Comparison of ENCODE assay signal across 9 cellular contexts in the genomic region with DNA sequence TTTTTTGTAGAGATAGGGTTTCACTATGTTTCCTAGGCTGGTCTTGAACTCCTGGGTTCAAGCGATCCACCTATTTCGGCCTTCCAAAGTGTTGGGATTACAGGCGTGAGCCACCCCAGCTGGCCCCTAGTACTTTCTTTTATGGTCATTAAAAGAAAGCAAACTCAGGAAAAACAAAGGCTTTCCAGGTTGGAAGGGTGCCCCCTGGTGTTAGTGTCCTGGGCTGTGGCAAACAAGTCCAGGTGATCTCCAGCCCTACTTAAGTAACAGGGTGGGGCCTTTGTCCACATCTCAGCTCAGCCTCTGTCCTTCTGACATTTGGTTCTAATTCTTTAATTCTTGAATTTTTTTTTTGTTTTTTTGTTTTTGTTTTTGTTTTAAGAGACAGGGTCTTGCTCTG. TPM values are rescaled to one million over a fixed set of nuclear protein-coding genes. Genes with fewer than 3 reads are reported as not detected.
DNase-seq lines count a peak whose midpoint lies in the region; FAIRE-seq and TF ChIP-seq lines count a peak whose summit lies in the region.
"Had no signal": no experiment of that assay in that cellular context is flagged by ENCODE, and none has a peak within 500 bp of the region (broad histone marks: within the 10 kb centered on the region; RNA-seq: fewer than 3 reads in every experiment).

No MANE protein-coding gene starts in this region.

- POLR2A ChIA-PET in HEK293 (lab: Yijun Ruan, JAX): interaction anchor here (2.4 kb wide), 1 partner anchor 33 kb away, joined by 10 read pairs; a partner anchor contains a TSS

- no peaks in the 10 kb centered on the region for H3K9me3 ChIP-seq in HEK293 (ENCODE audit: control insufficient read depth, insufficient read depth, low read depth, low read length)

- H3K4me1 ChIP-seq in HEK293 (ENCODE audit: control insufficient read depth, insufficient read depth, low read length): no peaks in the 10 kb centered on the region

- no peak overlapping the region for H3K27ac ChIP-seq in HEK293 (ENCODE audit: extremely low read depth, low read depth, low read length)

- FAIRE-seq in H54 (lab: Jason Lieb, UNC): no peak

- DNase-seq in CD1c-positive myeloid dendritic cell (ENCODE audit: extremely low spot score) (peak; percentile 38), fibroblast of villous mesenchyme (ENCODE audit: low read depth) (peak; percentile 49), H54 (ENCODE audit: insufficient read length, low spot score) (no peak), HK-2 (ENCODE audit: unreplicated experiment) (no peak), SW480 (ENCODE audit: low spot score) (no peak)
- DNase-seq in activated CD4-positive, alpha-beta T cell treated with anti-CD3 and anti-CD28 coated beads for 48 hours: peak; percentile 50
- DNase-seq in stimulated activated CD4-positive, alpha-beta T cell treated with anti-CD3 and anti-CD28 coated beads, Interleukin-4, amount 100 ng/mL, for 4 hours: peak; percentile 12 to 41

- TF ChIP-seq CTCF in HEK293 (tag by site-specific recombination; IDR thresholded peaks at IDR 0.05) (peak; percentile 60), fibroblast of villous mesenchyme (IDR thresholded peaks at IDR 0.05; ENCODE audit: insufficient read depth, low read depth, low read length) (peak; percentile 56)

- no peak for TF ChIP-seq POLR2A in H54 (IDR thresholded peaks at IDR 0.05; ENCODE audit: low read depth, low read length)

- CTCF ChIA-PET in HEK293 (lab: Yijun Ruan, JAX): interaction anchor here (0.6 to 7.2 kb wide), 37 partner anchors 8 to 1228 kb away, joined by 3 to 58 read pairs (median 5); a partner anchor contains a TSS

- H3K4me3 ChIP-seq in HEK293 (ENCODE audit: low read depth, low read length) (no peak overlapping the region), fibroblast of villous mesenchyme (ENCODE audit: low read depth, low read length) (no peak overlapping the region)

- H3K36me3 ChIP-seq in HEK293 (ENCODE audit: control insufficient read depth in 2 of 2, insufficient read depth in 1 of 2, low read length in 2 of 2): peaks cover 0 to 12% of the 10 kb centered on the region in 2 experiments; a peak in 1 of 3 replicates

TF ChIP-seq in HEK293, 187 proteins besides CTCF, POLR2A, EP300 and RAD21:
- no peak for TF ChIP-seq SCRT1 (tag by site-specific recombination; IDR thresholded peaks at IDR 0.05; ENCODE audit: borderline replicate concordance)
- no peak for TF ChIP-seq ZNF571 (tag by site-specific recombination; IDR thresholded peaks at IDR 0.05)
- no peak for TF ChIP-seq GFI1B (tag by site-specific recombination; IDR thresholded peaks at IDR 0.05)
- TF ChIP-seq, protein P1, sequence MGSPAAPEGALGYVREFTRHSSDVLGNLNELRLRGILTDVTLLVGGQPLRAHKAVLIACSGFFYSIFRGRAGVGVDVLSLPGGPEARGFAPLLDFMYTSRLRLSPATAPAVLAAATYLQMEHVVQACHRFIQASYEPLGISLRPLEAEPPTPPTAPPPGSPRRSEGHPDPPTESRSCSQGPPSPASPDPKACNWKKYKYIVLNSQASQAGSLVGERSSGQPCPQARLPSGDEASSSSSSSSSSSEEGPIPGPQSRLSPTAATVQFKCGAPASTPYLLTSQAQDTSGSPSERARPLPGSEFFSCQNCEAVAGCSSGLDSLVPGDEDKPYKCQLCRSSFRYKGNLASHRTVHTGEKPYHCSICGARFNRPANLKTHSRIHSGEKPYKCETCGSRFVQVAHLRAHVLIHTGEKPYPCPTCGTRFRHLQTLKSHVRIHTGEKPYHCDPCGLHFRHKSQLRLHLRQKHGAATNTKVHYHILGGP (tag by site-specific recombination; IDR thresholded peaks at IDR 0.05): peak; percentile 23; the same call in 1 of the 2 replicates
- TF ChIP-seq ZNF394 (tag by site-specific recombination; IDR thresholded peaks at IDR 0.05; ENCODE audit: borderline replicate concordance): no peak
- no peak for TF ChIP-seq YY2 (tag by site-specific recombination; IDR thresholded peaks at IDR 0.05)
- TF ChIP-seq, protein P2, sequence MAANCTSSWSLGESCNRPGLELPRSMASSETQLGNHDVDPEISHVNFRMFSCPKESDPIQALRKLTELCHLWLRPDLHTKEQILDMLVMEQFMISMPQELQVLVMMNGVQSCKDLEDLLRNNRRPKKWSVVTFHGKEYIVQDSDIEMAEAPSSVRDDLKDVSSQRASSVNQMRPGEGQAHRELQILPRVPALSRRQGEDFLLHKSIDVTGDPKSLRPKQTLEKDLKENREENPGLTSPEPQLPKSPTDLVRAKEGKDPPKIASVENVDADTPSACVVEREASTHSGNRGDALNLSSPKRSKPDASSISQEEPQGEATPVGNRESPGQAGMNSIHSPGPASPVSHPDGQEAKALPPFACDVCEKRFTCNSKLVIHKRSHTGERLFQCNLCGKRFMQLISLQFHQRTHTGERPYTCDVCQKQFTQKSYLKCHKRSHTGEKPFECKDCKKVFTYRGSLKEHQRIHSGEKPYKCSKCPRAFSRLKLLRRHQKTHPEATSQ (tag by site-specific recombination; IDR thresholded peaks at IDR 0.05): no peak
- TF ChIP-seq, protein P3, sequence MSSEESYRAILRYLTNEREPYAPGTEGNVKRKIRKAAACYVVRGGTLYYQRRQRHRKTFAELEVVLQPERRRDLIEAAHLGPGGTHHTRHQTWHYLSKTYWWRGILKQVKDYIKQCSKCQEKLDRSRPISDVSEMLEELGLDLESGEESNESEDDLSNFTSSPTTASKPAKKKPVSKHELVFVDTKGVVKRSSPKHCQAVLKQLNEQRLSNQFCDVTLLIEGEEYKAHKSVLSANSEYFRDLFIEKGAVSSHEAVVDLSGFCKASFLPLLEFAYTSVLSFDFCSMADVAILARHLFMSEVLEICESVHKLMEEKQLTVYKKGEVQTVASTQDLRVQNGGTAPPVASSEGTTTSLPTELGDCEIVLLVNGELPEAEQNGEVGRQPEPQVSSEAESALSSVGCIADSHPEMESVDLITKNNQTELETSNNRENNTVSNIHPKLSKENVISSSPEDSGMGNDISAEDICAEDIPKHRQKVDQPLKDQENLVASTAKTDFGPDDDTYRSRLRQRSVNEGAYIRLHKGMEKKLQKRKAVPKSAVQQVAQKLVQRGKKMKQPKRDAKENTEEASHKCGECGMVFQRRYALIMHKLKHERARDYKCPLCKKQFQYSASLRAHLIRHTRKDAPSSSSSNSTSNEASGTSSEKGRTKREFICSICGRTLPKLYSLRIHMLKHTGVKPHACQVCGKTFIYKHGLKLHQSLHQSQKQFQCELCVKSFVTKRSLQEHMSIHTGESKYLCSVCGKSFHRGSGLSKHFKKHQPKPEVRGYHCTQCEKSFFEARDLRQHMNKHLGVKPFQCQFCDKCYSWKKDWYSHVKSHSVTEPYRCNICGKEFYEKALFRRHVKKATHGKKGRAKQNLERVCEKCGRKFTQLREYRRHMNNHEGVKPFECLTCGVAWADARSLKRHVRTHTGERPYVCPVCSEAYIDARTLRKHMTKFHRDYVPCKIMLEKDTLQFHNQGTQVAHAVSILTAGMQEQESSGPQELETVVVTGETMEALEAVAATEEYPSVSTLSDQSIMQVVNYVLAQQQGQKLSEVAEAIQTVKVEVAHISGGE (tag by site-specific recombination; conservative IDR thresholded peaks at IDR 0.05; ENCODE audit: low read depth): no peak
- TF ChIP-seq ZNF555 (tag by site-specific recombination; conservative IDR thresholded peaks at IDR 0.05): no peak
- TF ChIP-seq ZEB2 (tag by site-specific recombination; IDR thresholded peaks at IDR 0.05): 0 out of 2 replicates have a peak, but pooled peaks have one; percentile 21
- TF ChIP-seq, protein P4, sequence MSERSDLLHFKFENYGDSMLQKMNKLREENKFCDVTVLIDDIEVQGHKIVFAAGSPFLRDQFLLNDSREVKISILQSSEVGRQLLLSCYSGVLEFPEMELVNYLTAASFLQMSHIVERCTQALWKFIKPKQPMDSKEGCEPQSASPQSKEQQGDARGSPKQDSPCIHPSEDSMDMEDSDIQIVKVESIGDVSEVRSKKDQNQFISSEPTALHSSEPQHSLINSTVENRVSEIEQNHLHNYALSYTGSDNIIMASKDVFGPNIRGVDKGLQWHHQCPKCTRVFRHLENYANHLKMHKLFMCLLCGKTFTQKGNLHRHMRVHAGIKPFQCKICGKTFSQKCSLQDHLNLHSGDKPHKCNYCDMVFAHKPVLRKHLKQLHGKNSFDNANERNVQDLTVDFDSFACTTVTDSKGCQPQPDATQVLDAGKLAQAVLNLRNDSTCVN (tag by site-specific recombination; optimal IDR thresholded peaks at IDR 0.05): no peak
- TF ChIP-seq ZNF223 (tag by site-specific recombination; IDR thresholded peaks at IDR 0.05): no peak
- peak; percentile 55; the same call in 1 of the 2 replicates for TF ChIP-seq PRDM1 (tag by site-specific recombination; IDR thresholded peaks at IDR 0.05)
- no peak for TF ChIP-seq ZNF24 (tag by site-specific recombination; IDR thresholded peaks at IDR 0.05)
- no peak for TF ChIP-seq ZNF404 (tag by site-specific recombination; IDR thresholded peaks at IDR 0.05)

RNA-seq across cellular contexts. Expression of a gene that starts 6.9 kb away (rescaled TPM):
- 188 and 225 TPM in 2 replicates for total RNA-seq in fibroblast of villous mesenchyme

RNA-seq across cellular contexts. Expression of a gene that starts 32.5 kb away (rescaled TPM):
- 39.9 and 105 TPM in 2 replicates for total RNA-seq in fibroblast of villous mesenchyme

RNA-seq across cellular contexts. Expression of a gene that starts 51.2 kb away (rescaled TPM):
- not detected in 2 replicates for total RNA-seq in fibroblast of villous mesenchyme
- total RNA-seq: M059J had no signal

Comparison
In these comparisons a context has a peak if more than half of its experiments do, and no peak if none do; other contexts are left out.
1. DNase-seq: peak in CD1c-positive myeloid dendritic cell (single experiment), activated CD4-positive, alpha-beta T cell treated with anti-CD3 and anti-CD28 coated beads for 48 hours (single experiment), fibroblast of villous mesenchyme (single experiment) and stimulated activated CD4-positive, alpha-beta T cell treated with anti-CD3 and anti-CD28 coated beads, Interleukin-4, amount 100 ng/mL, for 4 hours (2 of 2); none in H54 (single experiment), HK-2 (single experiment) and SW480 (single experiment).